ENCODE assay signal across 13 cellular contexts in genomic region chr6:150269130-150269856, GRCh38.
DNase-seq lines count a peak whose midpoint lies in the region; TF ChIP-seq lines count a peak whose summit lies in the region.
"Had no signal": no experiment of that assay in that cellular context is flagged by ENCODE, and none has a peak within 500 bp of the region (broad histone marks: within the 10 kb centered on the region; RNA-seq: fewer than 3 reads in every experiment).

No MANE protein-coding gene starts in this region.

- H3K79me1 ChIP-seq in neuronal stem cell (ENCODE audit: low read depth, low read length), result no peaks in the 10 kb centered on the region

- no peak overlapping the region for H3K18ac ChIP-seq in neuronal stem cell (ENCODE audit: low read length)

- H2BK12ac ChIP-seq in neuronal stem cell (ENCODE audit: low read length), result no peak overlapping the region

- no peak overlapping the region for H2AK5ac ChIP-seq in neuronal stem cell (ENCODE audit: low read depth, low read length)

- H3K4me1 ChIP-seq in GM23248 (ENCODE audit: insufficient read depth) (peaks cover 57% of the 10 kb centered on the region), PC-9 (replicated peaks; ENCODE audit: insufficient read depth) (peaks cover 13% of the 10 kb centered on the region), neuronal stem cell (ENCODE audit: control insufficient read depth in 2 of 2, insufficient read depth in 1 of 2, low read depth in 1 of 2, low read length in 2 of 2) (peaks cover 8 to 29% of the 10 kb centered on the region in 2 donors)

- no peak overlapping the region for H2AFZ ChIP-seq in GM23248
- H2AFZ ChIP-seq in PC-9, result no peak overlapping the region
- H2AFZ ChIP-seq in neuronal stem cell (ENCODE audit: low read length), result no peak overlapping the region
- H2AFZ ChIP-seq: GM23338 had no signal

- CTCF ChIA-PET in PC-9 (lab: Charles Lee), result no interaction called here

- no TSS peak for BruUV-seq in PC-9 (replicated peaks; lab: Mats Ljungman, UMichigan)

- no peak overlapping the region for H3K4ac ChIP-seq in neuronal stem cell (ENCODE audit: low read length)

- H2BK5ac ChIP-seq in neuronal stem cell (ENCODE audit: low read length), result no peak overlapping the region

- no peak for TF ChIP-seq CTCF in PC-9 (conservative IDR thresholded peaks at IDR 0.05)

- H2BK120ac ChIP-seq in neuronal stem cell (ENCODE audit: low read depth, low read length), result no peak overlapping the region

- 71 to 73% methylated on average over 6 of the region's 6 CpGs for WGBS in GM23248 (ENCODE audit: low coverage in 1 of 2, low lambda C conversion rate in 2 of 2, missing lambda C conversion rate in 2 of 2), 2 experiments
- WGBS in neuronal stem cell (ENCODE audit: extremely low coverage in 2 of 2, insufficient read length in 2 of 2, insufficient replicate concordance in 1 of 2), 2 donors, result no CpG with 5 or more reads among the region's 6 CpGs

- no peak overlapping the region for H4K8ac ChIP-seq in neuronal stem cell (ENCODE audit: low read depth, low read length)

- H2BK15ac ChIP-seq in neuronal stem cell (ENCODE audit: low read length), result no peak overlapping the region

- no peak overlapping the region for H3K14ac ChIP-seq in neuronal stem cell (ENCODE audit: low read length)

- no peak overlapping the region for H4K91ac ChIP-seq in neuronal stem cell (ENCODE audit: low read depth, low read length, poor library complexity)

- H3K4me2 ChIP-seq in GM23248 (ENCODE audit: unreplicated experiment) (peak overlapping the region; percentile 25), PC-9 (peak overlapping the region; percentile 46), neuronal stem cell (ENCODE audit: insufficient read depth, low read length, poor library complexity, severe bottlenecking) (no peak overlapping the region)
- H3K4me2 ChIP-seq: GM23338 had no signal

- no peak overlapping the region for H3K4me3 ChIP-seq in GM23248
- no peak overlapping the region for H3K4me3 ChIP-seq in PC-9
- H3K4me3 ChIP-seq in neuronal stem cell (ENCODE audit: low read length in 2 of 2), result no peak overlapping the region
- H3K4me3 ChIP-seq: GM23338 had no signal

- in situ Hi-C loops in GM23248 (cut with MboI), result no loop called here

- H3K27me3 ChIP-seq in GM23248 (replicated peaks; ENCODE audit: insufficient read depth) (no peaks in the 10 kb centered on the region), PC-9 (ENCODE audit: insufficient read depth, low read depth) (no peaks in the 10 kb centered on the region), neuronal stem cell (ENCODE audit: control insufficient read depth in 3 of 3, insufficient read depth in 3 of 3, low read depth in 1 of 3, low read length in 3 of 3) (no peaks in the 10 kb centered on the region)

- H3K9me3 ChIP-seq in GM23248 (ENCODE audit: low read depth) (no peaks in the 10 kb centered on the region), PC-9 (ENCODE audit: insufficient read depth, low read depth) (no peaks in the 10 kb centered on the region), neuronal stem cell (replicated peaks in 1 of 2; ENCODE audit: control insufficient read depth in 2 of 2, insufficient read depth in 1 of 2, low read depth in 1 of 2, low read length in 2 of 2) (no peaks in the 10 kb centered on the region)

- H3K36me3 ChIP-seq in GM23248 (ENCODE audit: low read depth) (no peaks in the 10 kb centered on the region), PC-9 (ENCODE audit: low read depth) (no peaks in the 10 kb centered on the region), neuronal stem cell (replicated peaks in 1 of 2; ENCODE audit: control insufficient read depth in 2 of 2, insufficient read depth in 2 of 2, low read length in 2 of 2) (no peaks in the 10 kb centered on the region)

- H3K79me2 ChIP-seq in GM23248 (ENCODE audit: insufficient read depth), result no peaks in the 10 kb centered on the region
- no peaks in the 10 kb centered on the region for H3K79me2 ChIP-seq in PC-9 (ENCODE audit: low read depth)

- peaks cover 43% of the 10 kb centered on the region for H3F3A ChIP-seq in GM23248 (ENCODE audit: insufficient read depth)
- no peaks in the 10 kb centered on the region for H3F3A ChIP-seq in PC-9 (ENCODE audit: insufficient read depth, low read depth)

- POLR2A ChIA-PET in PC-9 (lab: Charles Lee; ENCODE audit: unreplicated experiment), result no interaction called here

- DNase-seq in AG08396 (ENCODE audit: low spot score), result peak; percentile 13
- no peak for DNase-seq in GM23248
- DNase-seq in PC-9, result no peak
- no peak for DNase-seq in epithelial cell of prostate (ENCODE audit: low read depth, low spot score)
- DNase-seq in NCI-H526 (lab: John Stamatoyannopoulos, UW), result no peak
- DNase-seq in HPDE6-E6E7 (ENCODE audit: extremely low spot score), result no peak
- no peak for DNase-seq in NCI-H2227 (lab: John Stamatoyannopoulos, UW; ENCODE audit: unreplicated experiment)
- no peak for DNase-seq in neuronal stem cell (ENCODE audit: low spot score)
- DNase-seq: DMS 273 treated with DMSO at 0.1 percent for 48 hours, NCI-H1694 treated with DMSO at 0.1 percent for 48 hours, NCI-H82, SW 1271 had no signal

- H3K9me2 ChIP-seq in GM23248 (ENCODE audit: insufficient read depth), result no peaks in the 10 kb centered on the region
- no peaks in the 10 kb centered on the region for H3K9me2 ChIP-seq in PC-9 (ENCODE audit: insufficient read depth)

- no peak overlapping the region for H3K23ac ChIP-seq in neuronal stem cell (ENCODE audit: low read depth, low read length, poor library complexity)

- intact Hi-C loops in PC-9 (cut with micrococcal nuclease; ENCODE audit: unreplicated experiment), result no loop called here

- H3K9ac ChIP-seq in GM23248 (no peak overlapping the region), neuronal stem cell (ENCODE audit: low read depth, low read length, poor library complexity) (no peak overlapping the region)

- H4K20me1 ChIP-seq in GM23248 (ENCODE audit: insufficient read depth) (no peaks in the 10 kb centered on the region), PC-9 (ENCODE audit: insufficient read depth) (no peaks in the 10 kb centered on the region)

- H3K27ac ChIP-seq in GM23248 (peak overlapping the region; percentile 96), PC-9 (peak overlapping the region; percentile 44), epithelial cell of prostate (peak overlapping the region; percentile 98), neuronal stem cell (replicated peaks; ENCODE audit: low read length) (no peak overlapping the region)
